Comparison of ENCODE assay signal across 1 cellular context in the genomic region with DNA sequence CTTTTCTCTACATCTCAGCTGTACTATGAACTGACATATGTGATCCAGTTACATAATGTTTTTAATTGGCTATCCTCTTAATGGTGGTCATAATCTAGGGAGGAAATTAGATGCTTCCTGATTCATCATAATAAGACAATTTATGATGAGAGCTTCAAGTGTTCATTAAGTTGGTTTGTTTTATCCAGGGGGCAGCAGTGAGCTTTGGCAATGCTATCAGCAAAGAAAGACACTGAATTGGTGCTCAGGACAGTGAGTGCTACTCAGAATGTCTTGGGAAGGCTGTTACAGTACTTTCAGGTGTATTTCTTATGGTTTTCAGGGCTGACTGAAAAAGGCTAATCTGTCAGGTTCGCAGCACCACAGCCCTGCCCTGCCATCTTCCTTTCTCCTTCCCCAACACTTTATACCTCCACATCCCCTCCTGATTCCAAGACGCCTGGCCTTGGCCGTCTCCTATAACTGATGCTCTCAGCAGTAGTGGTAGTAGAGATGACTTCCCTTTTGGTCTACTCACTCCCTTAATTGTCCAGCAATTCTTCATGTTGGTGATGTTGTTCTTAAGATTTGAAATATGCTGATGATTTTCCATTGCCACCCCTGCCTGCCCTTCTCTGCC.
TF ChIP-seq lines count a peak whose summit lies in the region.

No MANE protein-coding gene starts in this region.

TF ChIP-seq in H1, 55 proteins besides CTCF, POLR2A, EP300 and RAD21 (continued from another document):
- TF ChIP-seq YY1 (IDR thresholded peaks at IDR 0.05; ENCODE audit: low read depth, low read length) (no peak), TEAD4 (IDR thresholded peaks at IDR 0.05; ENCODE audit: low read depth, low read length) (no peak)
